16 cellular contexts compared by ENCODE assay signal in genomic region chr2:158716091-158716815, GRCh38.
DNase-seq lines count a peak whose midpoint lies in the region; ATAC-seq and TF ChIP-seq lines count a peak whose summit lies in the region.
"Had no signal": no experiment of that assay in that cellular context is flagged by ENCODE, and none has a peak within 500 bp of the region (broad histone marks: within the 10 kb centered on the region; RNA-seq: fewer than 3 reads in every experiment).

No MANE protein-coding gene starts in this region.

- no peaks in the 10 kb centered on the region for H3K4me1 ChIP-seq in Peyer's patch

- H3K4me3 Mint-ChIP-seq in activated T-cell treated with anti-CD3 and anti-CD28 coated beads, Interleukin-2, amount 50 U/mL, for 4 hours: no peak overlapping the region
- no peak overlapping the region for H3K4me3 Mint-ChIP-seq in activated T-helper 1 cell treated with anti-CD3 and anti-CD28 coated beads, Interleukin-12 subunit alpha, Interleukin-12 subunit beta, Interleukin-2, Interleukin-4 antibody, amounts not matched to agents 30 ng/mL and 10 ng/mL and 1 ng/mL, durations not matched to agents 14 hours and 24 hours and 36 hours
- H3K4me3 Mint-ChIP-seq: activated naive CD8-positive, alpha-beta T cell treated with anti-CD3 and anti-CD28 coated beads, Interleukin-2, amount 50 U/mL, for 24 hours had no signal

- no peak overlapping the region for H3K27ac Mint-ChIP-seq in activated T-helper 1 cell treated with anti-CD3 and anti-CD28 coated beads, Interleukin-12 subunit alpha, Interleukin-12 subunit beta, Interleukin-2, Interleukin-4 antibody, amounts not matched to agents 30 ng/mL and 10 ng/mL and 1 ng/mL, durations not matched to agents 14 hours and 24 hours and 36 hours
- H3K27ac Mint-ChIP-seq: activated naive CD8-positive, alpha-beta T cell treated with anti-CD3 and anti-CD28 coated beads, Interleukin-2, amount 50 U/mL, for 24 hours had no signal

- intact Hi-C loops in activated T-helper 1 cell treated with anti-CD3 and anti-CD28 coated beads, Interleukin-12 subunit alpha, Interleukin-12 subunit beta, Interleukin-2, Interleukin-4 antibody, amounts not matched to agents 30 ng/mL and 10 ng/mL and 1 ng/mL, durations not matched to agents 14 hours and 24 hours and 36 hours (cut with micrococcal nuclease): no loop called here

- no peak for TF ChIP-seq POLR2A in Peyer's patch (IDR thresholded peaks at IDR 0.05)

- H3K27ac ChIP-seq in Peyer's patch: peak overlapping the region in 2 of 4 donors; percentile 23 to 24
- H3K27ac ChIP-seq: SJCRH30, testis had no signal

- H3K36me3 ChIP-seq in Peyer's patch: no peaks in the 10 kb centered on the region
- H3K36me3 ChIP-seq: SJCRH30 had no signal

- no peaks in the 10 kb centered on the region for H3K27me3 ChIP-seq in Peyer's patch
- H3K27me3 ChIP-seq: SJCRH30, testis had no signal

- H3K4me1 Mint-ChIP-seq in activated T-cell treated with anti-CD3 and anti-CD28 coated beads, Interleukin-2, amount 50 U/mL, for 4 hours (ENCODE audit: low read depth): no peaks in the 10 kb centered on the region
- no peaks in the 10 kb centered on the region for H3K4me1 Mint-ChIP-seq in activated T-helper 1 cell treated with anti-CD3 and anti-CD28 coated beads, Interleukin-12 subunit alpha, Interleukin-12 subunit beta, Interleukin-2, Interleukin-4 antibody, amounts not matched to agents 30 ng/mL and 10 ng/mL and 1 ng/mL, durations not matched to agents 14 hours and 24 hours and 36 hours (ENCODE audit: low read depth)
- H3K4me1 Mint-ChIP-seq: activated naive CD8-positive, alpha-beta T cell treated with anti-CD3 and anti-CD28 coated beads, Interleukin-2, amount 50 U/mL, for 24 hours had no signal

- peaks cover 8% of the 10 kb centered on the region for H3K27me3 Mint-ChIP-seq in activated T-cell treated with anti-CD3 and anti-CD28 coated beads, Interleukin-2, amount 50 U/mL, for 4 hours (ENCODE audit: low read depth)
- peaks cover 6% of the 10 kb centered on the region for H3K27me3 Mint-ChIP-seq in activated T-helper 1 cell treated with anti-CD3 and anti-CD28 coated beads, Interleukin-12 subunit alpha, Interleukin-12 subunit beta, Interleukin-2, Interleukin-4 antibody, amounts not matched to agents 30 ng/mL and 10 ng/mL and 1 ng/mL, durations not matched to agents 14 hours and 24 hours and 36 hours (ENCODE audit: insufficient read depth)

- TF ChIP-seq CTCF in cardiac fibroblast (IDR thresholded peaks at IDR 0.05; ENCODE audit: low read depth, low read length) (no peak), Peyer's patch (IDR thresholded peaks at IDR 0.05) (no peak)

- H3K36me3 Mint-ChIP-seq in activated T-cell treated with anti-CD3 and anti-CD28 coated beads, Interleukin-2, amount 50 U/mL, for 4 hours (ENCODE audit: insufficient read depth): no peaks in the 10 kb centered on the region
- no peaks in the 10 kb centered on the region for H3K36me3 Mint-ChIP-seq in activated T-helper 1 cell treated with anti-CD3 and anti-CD28 coated beads, Interleukin-12 subunit alpha, Interleukin-12 subunit beta, Interleukin-2, Interleukin-4 antibody, amounts not matched to agents 30 ng/mL and 10 ng/mL and 1 ng/mL, durations not matched to agents 14 hours and 24 hours and 36 hours (ENCODE audit: low read depth)

- no peaks in the 10 kb centered on the region for H3K9me3 ChIP-seq in Peyer's patch
- H3K9me3 ChIP-seq: SJCRH30, testis had no signal

- ATAC-seq in activated T-cell treated with anti-CD3 and anti-CD28 coated beads, Interleukin-2, amount 50 U/mL, for 4 hours: no peak
- ATAC-seq: activated naive CD8-positive, alpha-beta T cell treated with anti-CD3 and anti-CD28 coated beads, Interleukin-2, amount 50 U/mL, for 24 hours had no signal

- DNase-seq in EL: peak; percentile 38
- peak; percentile 7 to 41 for DNase-seq in cardiac fibroblast (ENCODE audit: low read depth in 2 of 2)
- DNase-seq in islet precursor cell: peak; percentile 57
- DNase-seq in pulmonary artery endothelial cell (ENCODE audit: low read depth, low spot score): peak; percentile 94
- no peak for DNase-seq in Peyer's patch
- DNase-seq in AG20443 (ENCODE audit: low spot score): no peak
- DNase-seq in activated T-cell treated with anti-CD3 and anti-CD28 coated beads, Interleukin-2, amount 50 U/mL, for 4 hours: no peak
- no peak for DNase-seq in activated T-helper 1 cell treated with anti-CD3 and anti-CD28 coated beads, Interleukin-12 subunit alpha, Interleukin-12 subunit beta, Interleukin-2, Interleukin-4 antibody, amounts not matched to agents 30 ng/mL and 10 ng/mL and 1 ng/mL, durations not matched to agents 14 hours and 24 hours and 36 hours (ENCODE audit: low spot score)
- DNase-seq: activated CD8-positive, alpha-beta memory T cell treated with anti-CD3 and anti-CD28 coated beads, Interleukin-2, amount 50 U/mL, for 48 hours; activated naive CD8-positive, alpha-beta T cell treated with anti-CD3 and anti-CD28 coated beads, Interleukin-2, amount 50 U/mL, for 24 hours; DMS 273 treated with DMSO at 0.1 percent for 48 hours; effector CD8-positive, alpha-beta T cell; NCI-H1436; NCI-H526; testis had no signal

- no peak overlapping the region for H3K4me3 ChIP-seq in cardiac fibroblast (replicated peaks in 1 of 2; ENCODE audit: low read depth in 2 of 2, low read length in 2 of 2)
- no peak overlapping the region for H3K4me3 ChIP-seq in Peyer's patch
- H3K4me3 ChIP-seq: SJCRH30, testis had no signal

- H3K9me3 Mint-ChIP-seq in activated T-cell treated with anti-CD3 and anti-CD28 coated beads, Interleukin-2, amount 50 U/mL, for 4 hours: peaks cover 11% of the 10 kb centered on the region
- peaks cover 5% of the 10 kb centered on the region for H3K9me3 Mint-ChIP-seq in activated T-helper 1 cell treated with anti-CD3 and anti-CD28 coated beads, Interleukin-12 subunit alpha, Interleukin-12 subunit beta, Interleukin-2, Interleukin-4 antibody, amounts not matched to agents 30 ng/mL and 10 ng/mL and 1 ng/mL, durations not matched to agents 14 hours and 24 hours and 36 hours

Comparison
In these comparisons a context has a peak if more than half of its experiments do, and no peak if none do; other contexts are left out.
1. DNase-seq: peak in EL (single experiment), cardiac fibroblast (2 of 2), islet precursor cell (single experiment) and pulmonary artery endothelial cell (single experiment); none in Peyer's patch (0 of 3), AG20443 (single experiment), activated T-cell treated with anti-CD3 and anti-CD28 coated beads, Interleukin-2, amount 50 U/mL, for 4 hours (single experiment) and activated T-helper 1 cell treated with anti-CD3 and anti-CD28 coated beads, Interleukin-12 subunit alpha, Interleukin-12 subunit beta, Interleukin-2, Interleukin-4 antibody, amounts not matched to agents 30 ng/mL and 10 ng/mL and 1 ng/mL, durations not matched to agents 14 hours and 24 hours and 36 hours (single experiment).